1 cellular context compared by ENCODE assay signal in the genomic region with DNA sequence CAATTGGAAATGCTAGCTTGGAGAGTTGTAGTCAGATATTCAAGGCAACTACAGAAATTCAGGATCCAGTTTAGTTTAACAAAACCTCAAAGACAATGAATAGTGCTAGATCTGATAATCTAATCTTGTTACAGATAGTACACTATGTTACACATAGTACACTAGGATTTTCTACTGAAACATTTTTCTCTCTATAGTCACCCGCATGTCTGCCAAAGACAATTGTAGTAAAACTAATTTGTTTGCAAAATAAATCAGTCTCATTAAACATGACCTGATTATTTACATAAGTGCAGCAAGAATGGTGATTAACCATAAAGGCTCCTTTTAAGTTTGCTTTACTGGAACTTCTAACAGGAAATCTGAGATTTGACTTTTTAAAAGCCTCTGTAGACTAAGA.
TF ChIP-seq lines count a peak whose summit lies in the region.

No MANE protein-coding gene starts in this region.

TF ChIP-seq in GM12878, 131 proteins besides CTCF, POLR2A, EP300 and RAD21:
- TF ChIP-seq, protein P1, sequence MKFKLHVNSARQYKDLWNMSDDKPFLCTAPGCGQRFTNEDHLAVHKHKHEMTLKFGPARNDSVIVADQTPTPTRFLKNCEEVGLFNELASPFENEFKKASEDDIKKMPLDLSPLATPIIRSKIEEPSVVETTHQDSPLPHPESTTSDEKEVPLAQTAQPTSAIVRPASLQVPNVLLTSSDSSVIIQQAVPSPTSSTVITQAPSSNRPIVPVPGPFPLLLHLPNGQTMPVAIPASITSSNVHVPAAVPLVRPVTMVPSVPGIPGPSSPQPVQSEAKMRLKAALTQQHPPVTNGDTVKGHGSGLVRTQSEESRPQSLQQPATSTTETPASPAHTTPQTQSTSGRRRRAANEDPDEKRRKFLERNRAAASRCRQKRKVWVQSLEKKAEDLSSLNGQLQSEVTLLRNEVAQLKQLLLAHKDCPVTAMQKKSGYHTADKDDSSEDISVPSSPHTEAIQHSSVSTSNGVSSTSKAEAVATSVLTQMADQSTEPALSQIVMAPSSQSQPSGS (IDR thresholded peaks at IDR 0.05; ENCODE audit: low read length) = no peak
- no peak for TF ChIP-seq ESRRA (IDR thresholded peaks at IDR 0.05; ENCODE audit: low read length)
- TF ChIP-seq ZNF384 (IDR thresholded peaks at IDR 0.05; ENCODE audit: borderline replicate concordance, low read depth, low read length) = no peak
- TF ChIP-seq, protein P2, sequence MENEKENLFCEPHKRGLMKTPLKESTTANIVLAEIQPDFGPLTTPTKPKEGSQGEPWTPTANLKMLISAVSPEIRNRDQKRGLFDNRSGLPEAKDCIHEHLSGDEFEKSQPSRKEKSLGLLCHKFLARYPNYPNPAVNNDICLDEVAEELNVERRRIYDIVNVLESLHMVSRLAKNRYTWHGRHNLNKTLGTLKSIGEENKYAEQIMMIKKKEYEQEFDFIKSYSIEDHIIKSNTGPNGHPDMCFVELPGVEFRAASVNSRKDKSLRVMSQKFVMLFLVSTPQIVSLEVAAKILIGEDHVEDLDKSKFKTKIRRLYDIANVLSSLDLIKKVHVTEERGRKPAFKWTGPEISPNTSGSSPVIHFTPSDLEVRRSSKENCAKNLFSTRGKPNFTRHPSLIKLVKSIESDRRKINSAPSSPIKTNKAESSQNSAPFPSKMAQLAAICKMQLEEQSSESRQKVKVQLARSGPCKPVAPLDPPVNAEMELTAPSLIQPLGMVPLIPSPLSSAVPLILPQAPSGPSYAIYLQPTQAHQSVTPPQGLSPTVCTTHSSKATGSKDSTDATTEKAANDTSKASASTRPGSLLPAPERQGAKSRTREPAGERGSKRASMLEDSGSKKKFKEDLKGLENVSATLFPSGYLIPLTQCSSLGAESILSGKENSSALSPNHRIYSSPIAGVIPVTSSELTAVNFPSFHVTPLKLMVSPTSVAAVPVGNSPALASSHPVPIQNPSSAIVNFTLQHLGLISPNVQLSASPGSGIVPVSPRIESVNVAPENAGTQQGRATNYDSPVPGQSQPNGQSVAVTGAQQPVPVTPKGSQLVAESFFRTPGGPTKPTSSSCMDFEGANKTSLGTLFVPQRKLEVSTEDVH (IDR thresholded peaks at IDR 0.05; ENCODE audit: low read depth, partially characterized antibody) = no peak
- TF ChIP-seq, protein P3, sequence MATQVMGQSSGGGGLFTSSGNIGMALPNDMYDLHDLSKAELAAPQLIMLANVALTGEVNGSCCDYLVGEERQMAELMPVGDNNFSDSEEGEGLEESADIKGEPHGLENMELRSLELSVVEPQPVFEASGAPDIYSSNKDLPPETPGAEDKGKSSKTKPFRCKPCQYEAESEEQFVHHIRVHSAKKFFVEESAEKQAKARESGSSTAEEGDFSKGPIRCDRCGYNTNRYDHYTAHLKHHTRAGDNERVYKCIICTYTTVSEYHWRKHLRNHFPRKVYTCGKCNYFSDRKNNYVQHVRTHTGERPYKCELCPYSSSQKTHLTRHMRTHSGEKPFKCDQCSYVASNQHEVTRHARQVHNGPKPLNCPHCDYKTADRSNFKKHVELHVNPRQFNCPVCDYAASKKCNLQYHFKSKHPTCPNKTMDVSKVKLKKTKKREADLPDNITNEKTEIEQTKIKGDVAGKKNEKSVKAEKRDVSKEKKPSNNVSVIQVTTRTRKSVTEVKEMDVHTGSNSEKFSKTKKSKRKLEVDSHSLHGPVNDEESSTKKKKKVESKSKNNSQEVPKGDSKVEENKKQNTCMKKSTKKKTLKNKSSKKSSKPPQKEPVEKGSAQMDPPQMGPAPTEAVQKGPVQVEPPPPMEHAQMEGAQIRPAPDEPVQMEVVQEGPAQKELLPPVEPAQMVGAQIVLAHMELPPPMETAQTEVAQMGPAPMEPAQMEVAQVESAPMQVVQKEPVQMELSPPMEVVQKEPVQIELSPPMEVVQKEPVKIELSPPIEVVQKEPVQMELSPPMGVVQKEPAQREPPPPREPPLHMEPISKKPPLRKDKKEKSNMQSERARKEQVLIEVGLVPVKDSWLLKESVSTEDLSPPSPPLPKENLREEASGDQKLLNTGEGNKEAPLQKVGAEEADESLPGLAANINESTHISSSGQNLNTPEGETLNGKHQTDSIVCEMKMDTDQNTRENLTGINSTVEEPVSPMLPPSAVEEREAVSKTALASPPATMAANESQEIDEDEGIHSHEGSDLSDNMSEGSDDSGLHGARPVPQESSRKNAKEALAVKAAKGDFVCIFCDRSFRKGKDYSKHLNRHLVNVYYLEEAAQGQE (IDR thresholded peaks at IDR 0.05; ENCODE audit: low read depth, low read length) = no peak
- TF ChIP-seq, protein P4, sequence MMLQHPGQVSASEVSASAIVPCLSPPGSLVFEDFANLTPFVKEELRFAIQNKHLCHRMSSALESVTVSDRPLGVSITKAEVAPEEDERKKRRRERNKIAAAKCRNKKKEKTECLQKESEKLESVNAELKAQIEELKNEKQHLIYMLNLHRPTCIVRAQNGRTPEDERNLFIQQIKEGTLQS (IDR thresholded peaks at IDR 0.05; ENCODE audit: borderline replicate concordance, extremely low read depth, low read depth, low read length) = no peak
- TF ChIP-seq, protein P5, sequence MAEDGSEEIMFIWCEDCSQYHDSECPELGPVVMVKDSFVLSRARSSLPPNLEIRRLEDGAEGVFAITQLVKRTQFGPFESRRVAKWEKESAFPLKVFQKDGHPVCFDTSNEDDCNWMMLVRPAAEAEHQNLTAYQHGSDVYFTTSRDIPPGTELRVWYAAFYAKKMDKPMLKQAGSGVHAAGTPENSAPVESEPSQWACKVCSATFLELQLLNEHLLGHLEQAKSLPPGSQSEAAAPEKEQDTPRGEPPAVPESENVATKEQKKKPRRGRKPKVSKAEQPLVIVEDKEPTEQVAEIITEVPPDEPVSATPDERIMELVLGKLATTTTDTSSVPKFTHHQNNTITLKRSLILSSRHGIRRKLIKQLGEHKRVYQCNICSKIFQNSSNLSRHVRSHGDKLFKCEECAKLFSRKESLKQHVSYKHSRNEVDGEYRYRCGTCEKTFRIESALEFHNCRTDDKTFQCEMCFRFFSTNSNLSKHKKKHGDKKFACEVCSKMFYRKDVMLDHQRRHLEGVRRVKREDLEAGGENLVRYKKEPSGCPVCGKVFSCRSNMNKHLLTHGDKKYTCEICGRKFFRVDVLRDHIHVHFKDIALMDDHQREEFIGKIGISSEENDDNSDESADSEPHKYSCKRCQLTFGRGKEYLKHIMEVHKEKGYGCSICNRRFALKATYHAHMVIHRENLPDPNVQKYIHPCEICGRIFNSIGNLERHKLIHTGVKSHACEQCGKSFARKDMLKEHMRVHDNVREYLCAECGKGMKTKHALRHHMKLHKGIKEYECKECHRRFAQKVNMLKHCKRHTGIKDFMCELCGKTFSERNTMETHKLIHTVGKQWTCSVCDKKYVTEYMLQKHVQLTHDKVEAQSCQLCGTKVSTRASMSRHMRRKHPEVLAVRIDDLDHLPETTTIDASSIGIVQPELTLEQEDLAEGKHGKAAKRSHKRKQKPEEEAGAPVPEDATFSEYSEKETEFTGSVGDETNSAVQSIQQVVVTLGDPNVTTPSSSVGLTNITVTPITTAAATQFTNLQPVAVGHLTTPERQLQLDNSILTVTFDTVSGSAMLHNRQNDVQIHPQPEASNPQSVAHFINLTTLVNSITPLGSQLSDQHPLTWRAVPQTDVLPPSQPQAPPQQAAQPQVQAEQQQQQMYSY (CRISPR knock-in tag; IDR thresholded peaks at IDR 0.05) = no peak
- TF ChIP-seq JUND (IDR thresholded peaks at IDR 0.05; ENCODE audit: low read depth, low read length) = no peak
- TF ChIP-seq, protein P6, sequence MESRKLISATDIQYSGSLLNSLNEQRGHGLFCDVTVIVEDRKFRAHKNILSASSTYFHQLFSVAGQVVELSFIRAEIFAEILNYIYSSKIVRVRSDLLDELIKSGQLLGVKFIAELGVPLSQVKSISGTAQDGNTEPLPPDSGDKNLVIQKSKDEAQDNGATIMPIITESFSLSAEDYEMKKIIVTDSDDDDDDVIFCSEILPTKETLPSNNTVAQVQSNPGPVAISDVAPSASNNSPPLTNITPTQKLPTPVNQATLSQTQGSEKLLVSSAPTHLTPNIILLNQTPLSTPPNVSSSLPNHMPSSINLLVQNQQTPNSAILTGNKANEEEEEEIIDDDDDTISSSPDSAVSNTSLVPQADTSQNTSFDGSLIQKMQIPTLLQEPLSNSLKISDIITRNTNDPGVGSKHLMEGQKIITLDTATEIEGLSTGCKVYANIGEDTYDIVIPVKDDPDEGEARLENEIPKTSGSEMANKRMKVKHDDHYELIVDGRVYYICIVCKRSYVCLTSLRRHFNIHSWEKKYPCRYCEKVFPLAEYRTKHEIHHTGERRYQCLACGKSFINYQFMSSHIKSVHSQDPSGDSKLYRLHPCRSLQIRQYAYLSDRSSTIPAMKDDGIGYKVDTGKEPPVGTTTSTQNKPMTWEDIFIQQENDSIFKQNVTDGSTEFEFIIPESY (IDR thresholded peaks at IDR 0.05) = no peak
- TF ChIP-seq, protein P7, sequence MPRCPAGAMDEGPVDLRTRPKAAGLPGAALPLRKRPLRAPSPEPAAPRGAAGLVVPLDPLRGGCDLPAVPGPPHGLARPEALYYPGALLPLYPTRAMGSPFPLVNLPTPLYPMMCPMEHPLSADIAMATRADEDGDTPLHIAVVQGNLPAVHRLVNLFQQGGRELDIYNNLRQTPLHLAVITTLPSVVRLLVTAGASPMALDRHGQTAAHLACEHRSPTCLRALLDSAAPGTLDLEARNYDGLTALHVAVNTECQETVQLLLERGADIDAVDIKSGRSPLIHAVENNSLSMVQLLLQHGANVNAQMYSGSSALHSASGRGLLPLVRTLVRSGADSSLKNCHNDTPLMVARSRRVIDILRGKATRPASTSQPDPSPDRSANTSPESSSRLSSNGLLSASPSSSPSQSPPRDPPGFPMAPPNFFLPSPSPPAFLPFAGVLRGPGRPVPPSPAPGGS (IDR thresholded peaks at IDR 0.05; ENCODE audit: borderline replicate concordance, insufficient read depth, low read depth, low read length, poor library complexity, severe bottlenecking) = no peak
- TF ChIP-seq CHD1 (IDR thresholded peaks at IDR 0.05; ENCODE audit: low read depth, low read length) = no peak
- no peak for TF ChIP-seq BMI1 (IDR thresholded peaks at IDR 0.05; ENCODE audit: borderline replicate concordance)
- TF ChIP-seq, protein P8, sequence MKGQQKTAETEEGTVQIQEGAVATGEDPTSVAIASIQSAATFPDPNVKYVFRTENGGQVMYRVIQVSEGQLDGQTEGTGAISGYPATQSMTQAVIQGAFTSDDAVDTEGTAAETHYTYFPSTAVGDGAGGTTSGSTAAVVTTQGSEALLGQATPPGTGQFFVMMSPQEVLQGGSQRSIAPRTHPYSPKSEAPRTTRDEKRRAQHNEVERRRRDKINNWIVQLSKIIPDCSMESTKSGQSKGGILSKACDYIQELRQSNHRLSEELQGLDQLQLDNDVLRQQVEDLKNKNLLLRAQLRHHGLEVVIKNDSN (IDR thresholded peaks at IDR 0.05; ENCODE audit: borderline replicate concordance, extremely low read length, insufficient read depth, low read depth, low read length) = no peak
- TF ChIP-seq ZNF274 (IDR thresholded peaks at IDR 0.05; ENCODE audit: insufficient read depth, insufficient read length) = no peak
- no peak for TF ChIP-seq SMAD1 (IDR thresholded peaks at IDR 0.05; ENCODE audit: low read depth, partially characterized antibody)
- TF ChIP-seq NFYA (IDR thresholded peaks at IDR 0.05; ENCODE audit: borderline replicate concordance, low read depth, low read length) = no peak
